ENCODE assay signal across 3 cellular contexts in genomic region chr18:14488789-14489188, GRCh38. TPM values are rescaled to one million over a fixed set of nuclear protein-coding genes. Genes with fewer than 3 reads are reported as not detected.
"Had no signal": no experiment of that assay in that cellular context is flagged by ENCODE, and none has a peak within 500 bp of the region (broad histone marks: within the 10 kb centered on the region; RNA-seq: fewer than 3 reads in every experiment).

No MANE protein-coding gene starts in this region.

RNA-seq across cellular contexts. Expression of gene POTEC, which starts 54.6 kb away (rescaled TPM):
- total RNA-seq: LHCN-M2, MCF 10A, NCI-H460 had no signal
